15 cellular contexts compared by ENCODE assay signal in genomic region chr3:67515778-67516177, GRCh38.
"Had no signal": no experiment of that assay in that cellular context is flagged by ENCODE, and none has a peak within 500 bp of the region (broad histone marks: within the 10 kb centered on the region; RNA-seq: fewer than 3 reads in every experiment).

No MANE protein-coding gene starts in this region.

- H3K27ac ChIP-seq: coronary artery, parathyroid adenoma, thyroid gland, uterus had no signal

- H3K27me3 ChIP-seq: thyroid gland, uterus had no signal

- H2AFZ ChIP-seq: parathyroid adenoma had no signal

- ATAC-seq: activated T-cell treated with anti-CD3 and anti-CD28 coated beads, Interleukin-2, amount 50 U/mL, for 72 hours had no signal

- H3K9me3 ChIP-seq: thyroid gland, uterus had no signal

- DNase-seq: activated CD4-positive, alpha-beta memory T cell treated with anti-CD3 and anti-CD28 coated beads for 36 hours; activated gamma-delta T cell treated with Interleukin-2 at 50 U/mL for 16 hours; activated naive CD8-positive, alpha-beta T cell treated with anti-CD3 and anti-CD28 coated beads for 36 hours; activated T-cell treated with anti-CD3 and anti-CD28 coated beads, Interleukin-2, amount 50 U/mL, for 72 hours; aorta; effector memory CD4-positive, alpha-beta T cell; hippocampal formation; kidney; stimulated activated CD4-positive, alpha-beta T cell treated with anti-CD3 and anti-CD28 coated beads, Interleukin-15, amount 100 ng/mL, for 24 hours; SW 1271; thyroid gland; uterus had no signal

- H3K9me3 Mint-ChIP-seq: activated CD4-positive, alpha-beta memory T cell treated with anti-CD3 and anti-CD28 coated beads for 36 hours; activated naive CD8-positive, alpha-beta T cell treated with anti-CD3 and anti-CD28 coated beads for 36 hours; activated T-cell treated with anti-CD3 and anti-CD28 coated beads, Interleukin-2, amount 50 U/mL, for 72 hours had no signal

- H3K27ac Mint-ChIP-seq: activated CD4-positive, alpha-beta memory T cell treated with anti-CD3 and anti-CD28 coated beads for 36 hours; activated naive CD8-positive, alpha-beta T cell treated with anti-CD3 and anti-CD28 coated beads for 36 hours; activated T-cell treated with anti-CD3 and anti-CD28 coated beads, Interleukin-2, amount 50 U/mL, for 72 hours had no signal

- H3K36me3 ChIP-seq: thyroid gland, uterus had no signal

- H3K4me3 ChIP-seq: coronary artery, thyroid gland, uterus had no signal

- H3K27me3 Mint-ChIP-seq: activated CD4-positive, alpha-beta memory T cell treated with anti-CD3 and anti-CD28 coated beads for 36 hours; activated naive CD8-positive, alpha-beta T cell treated with anti-CD3 and anti-CD28 coated beads for 36 hours had no signal

- H3K4me3 Mint-ChIP-seq: activated CD4-positive, alpha-beta memory T cell treated with anti-CD3 and anti-CD28 coated beads for 36 hours; activated naive CD8-positive, alpha-beta T cell treated with anti-CD3 and anti-CD28 coated beads for 36 hours; activated T-cell treated with anti-CD3 and anti-CD28 coated beads, Interleukin-2, amount 50 U/mL, for 72 hours; neural crest cell had no signal

- H3K79me2 ChIP-seq: parathyroid adenoma had no signal

- H3K4me1 ChIP-seq: thyroid gland, uterus had no signal
